In genomic region chr3:61172684-61173083, GRCh38 we compare ENCODE assay signal across 1 cellular context.
TF ChIP-seq lines count a peak whose summit lies in the region.

No MANE protein-coding gene starts in this region.

TF ChIP-seq in SK-N-SH, 30 proteins besides CTCF, POLR2A, EP300 and RAD21 (continued from another document):
- TF ChIP-seq USF1 (IDR thresholded peaks at IDR 0.05; ENCODE audit: borderline replicate concordance, low read depth) (no peak), NRF1 (IDR thresholded peaks at IDR 0.05; ENCODE audit: low read depth, low read length) (no peak), MEF2A (IDR thresholded peaks at IDR 0.05; ENCODE audit: borderline replicate concordance, low read depth) (no peak), TAF1 (IDR thresholded peaks at IDR 0.05; ENCODE audit: borderline replicate concordance, low read depth, low read length) (no peak), MAX (IDR thresholded peaks at IDR 0.05; ENCODE audit: low read depth) (no peak), NFIC (IDR thresholded peaks at IDR 0.05; ENCODE audit: borderline replicate concordance) (no peak), RCOR1 (IDR thresholded peaks at IDR 0.05; ENCODE audit: low read length) (no peak), IRF3 (IDR thresholded peaks at IDR 0.05; ENCODE audit: low read depth, low read length) (no peak), ELF1 (IDR thresholded peaks at IDR 0.05) (no peak), SIN3A (IDR thresholded peaks at IDR 0.05; ENCODE audit: borderline replicate concordance, low read depth, low read length) (no peak), EZH2phosphoT487 (IDR thresholded peaks at IDR 0.05; ENCODE audit: borderline replicate concordance, low read depth) (no peak)
